1 cellular context compared by ENCODE assay signal in genomic region chr16:50740747-50741146, GRCh38.
TF ChIP-seq lines count a peak whose summit lies in the region.

No MANE protein-coding gene starts in this region.

TF ChIP-seq in liver, 16 proteins besides CTCF, POLR2A, EP300 and RAD21 (continued from another document):
- TF ChIP-seq REST (IDR thresholded peaks at IDR 0.05), result no peak
TF ChIP-seq in liver: peak in this region for 0.
